Comparison of ENCODE assay signal across 20 cellular contexts in the genomic region with DNA sequence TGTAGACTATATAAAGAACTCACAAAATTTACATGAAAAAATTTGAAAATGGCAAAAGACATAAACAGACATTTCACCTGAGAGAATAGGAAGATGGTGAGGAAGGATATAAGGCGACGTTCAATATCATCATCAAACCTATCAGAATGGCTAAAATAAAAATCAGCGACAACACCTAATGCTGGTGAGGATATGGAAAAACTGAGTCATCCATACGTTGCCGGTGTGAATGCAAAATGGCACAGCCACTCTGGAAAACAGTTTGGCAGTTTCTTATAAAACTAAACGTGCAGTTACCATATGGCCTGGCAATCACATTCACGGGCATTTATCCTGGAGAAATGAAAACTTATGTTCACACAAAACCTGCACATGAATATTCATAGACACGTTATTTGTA.
DNase-seq lines count a peak whose midpoint lies in the region; ATAC-seq, FAIRE-seq and TF ChIP-seq lines count a peak whose summit lies in the region.
"Had no signal": no experiment of that assay in that cellular context is flagged by ENCODE, and none has a peak within 500 bp of the region (broad histone marks: within the 10 kb centered on the region; RNA-seq: fewer than 3 reads in every experiment).

No MANE protein-coding gene starts in this region.

- no TSS peak for BruUV-seq in K562 (replicated peaks; lab: Mats Ljungman, UMichigan)

- CTCF ChIA-PET in K562 (lab: Yijun Ruan, JAX; ENCODE audit: low intra/inter-chr PET ratio), result no interaction called here

- H3K36me3 ChIP-seq in K562 (ENCODE audit: control insufficient read depth, insufficient read depth, low read length) (peaks cover 17% of the 10 kb centered on the region), neutrophil (peaks cover 9% of the 10 kb centered on the region), skeletal muscle tissue (ENCODE audit: control insufficient read depth in 3 of 3, insufficient read depth in 3 of 3, low read length in 3 of 3) (no peaks in the 10 kb centered on the region), BE2C (no peaks in the 10 kb centered on the region), colonic mucosa (no peaks in the 10 kb centered on the region)
- H3K36me3 ChIP-seq: BLaER1 had no signal

- no peak for ATAC-seq in K562
- ATAC-seq: CD8-positive, alpha-beta T cell; GM23338; HCT116 had no signal

- no peak for TF ChIP-seq RAD21 in K562 (CRISPR knock-in tag; conservative IDR thresholded peaks at IDR 0.05 in 1 of 2, IDR thresholded peaks at IDR 0.05 in 1 of 2)

- FAIRE-seq in K562 (lab: Jason Lieb, UNC), result no peak
- FAIRE-seq: GM12891, GM18507 had no signal

- TF ChIP-seq CTCF in K562 (IDR thresholded peaks at IDR 0.05 in 2 of 3, conservative IDR thresholded peaks at IDR 0.05 in 1 of 3; ENCODE audit: insufficient read depth in 2 of 3, low read depth in 1 of 3, low read length in 3 of 3) (no peak), neutrophil (IDR thresholded peaks at IDR 0.05) (no peak), BE2C (IDR thresholded peaks at IDR 0.05; ENCODE audit: low read depth, low read length) (no peak), colonic mucosa (IDR thresholded peaks at IDR 0.05) (no peak)

- DNase-seq in DMS 273 treated with DMSO at 0.1 percent for 48 hours (lab: John Stamatoyannopoulos, UW) (peak; percentile 72), K562 (ENCODE audit: extremely low read depth in 1 of 4, low spot score in 3 of 4) (no peak), BE2C (no peak), colonic mucosa (no peak)
- no peak for DNase-seq in activated CD4-positive, CD25-positive, alpha-beta regulatory T cell treated with anti-CD3 and anti-CD28 coated beads, Interleukin-2, amount 50 U/mL, for 72 hours
- DNase-seq: Caco-2; CD4-positive, CD25-positive, alpha-beta regulatory T cell; CD8-positive, alpha-beta T cell; DMS53; DMS79 treated with DMSO at 0.1 percent for 48 hours; GF-D8; H9 had no signal

- H3K9me3 ChIP-seq in K562 (replicated peaks; ENCODE audit: control insufficient read depth, insufficient read depth, low read depth, low read length) (peaks cover 12% of the 10 kb centered on the region; the same call in 1 of the 2 replicates), neutrophil (no peaks in the 10 kb centered on the region), skeletal muscle tissue (ENCODE audit: control insufficient read depth in 3 of 3, low read length in 3 of 3) (no peaks in the 10 kb centered on the region), BE2C (no peaks in the 10 kb centered on the region), colonic mucosa (no peaks in the 10 kb centered on the region)
- H3K9me3 ChIP-seq: Caco-2 had no signal

- H3K27ac ChIP-seq in K562 (ENCODE audit: extremely low read depth, low read depth, low read length) (0 out of 3 replicates have a peak overlapping the region, but pooled peaks have one; percentile 0), neutrophil (peak overlapping the region; percentile 95), skeletal muscle tissue (ENCODE audit: low read depth, low read length) (peak overlapping the region; percentile 79), colonic mucosa (no peak overlapping the region)
- H3K27ac ChIP-seq: BLaER1, C4-2B had no signal

- intact Hi-C loops in K562 (cut with micrococcal nuclease), result no loop called here
- intact Hi-C loops in colonic mucosa (cut with DNase I), result no loop called here

- H3K4me2 ChIP-seq in K562 (ENCODE audit: insufficient read depth, low read length), result no peak overlapping the region
- H3K4me2 ChIP-seq: BLaER1, GM23338 had no signal

- H4K20me1 ChIP-seq in K562 (replicated peaks; ENCODE audit: control insufficient read depth, insufficient read depth, low read length), result no peaks in the 10 kb centered on the region
- H4K20me1 ChIP-seq: BLaER1 had no signal

- in situ Hi-C loops in K562 (cut with MboI), result no loop called here

- H3K9me1 ChIP-seq in K562 (ENCODE audit: control insufficient read depth, insufficient read depth, low read length), result no peaks in the 10 kb centered on the region

- peaks cover 26 to 48% of the 10 kb centered on the region in 2 experiments for H3K4me1 ChIP-seq in K562 (replicated peaks in 1 of 2; ENCODE audit: control insufficient read depth in 2 of 2, insufficient read depth in 2 of 2, low read length in 2 of 2)
- peaks cover 60 to 67% of the 10 kb centered on the region in 2 experiments for H3K4me1 ChIP-seq in neutrophil (ENCODE audit: control insufficient read depth in 1 of 2, insufficient read depth in 1 of 2, low read depth in 1 of 2, low read length in 1 of 2)
- H3K4me1 ChIP-seq in skeletal muscle tissue (ENCODE audit: control insufficient read depth in 3 of 3, insufficient read depth in 3 of 3, low read length in 3 of 3), result peaks cover 32 to 37% (median 36%) of the 10 kb centered on the region in 3 donors
- H3K4me1 ChIP-seq in BE2C, result no peaks in the 10 kb centered on the region
- peaks cover 7% of the 10 kb centered on the region for H3K4me1 ChIP-seq in colonic mucosa
- H3K4me1 ChIP-seq: BLaER1 had no signal

- POLR2A ChIA-PET in K562 (lab: Yijun Ruan, JAX), result interaction anchor here (1.0 to 1.5 kb wide), 3 partner anchors 8 to 16 kb away, joined by 3 to 5 read pairs (median 4); no protein-coding TSS in a partner anchor

- no peaks in the 10 kb centered on the region for H3K27me3 ChIP-seq in K562 (ENCODE audit: control insufficient read depth in 2 of 2, insufficient read depth in 2 of 2, low read length in 2 of 2)
- no peaks in the 10 kb centered on the region for H3K27me3 ChIP-seq in neutrophil
- no peaks in the 10 kb centered on the region for H3K27me3 ChIP-seq in skeletal muscle tissue (ENCODE audit: control insufficient read depth in 3 of 3, insufficient read depth in 3 of 3, low read length in 3 of 3)
- H3K27me3 ChIP-seq in BE2C, result no peaks in the 10 kb centered on the region
- no peaks in the 10 kb centered on the region for H3K27me3 ChIP-seq in colonic mucosa
- H3K27me3 ChIP-seq: BLaER1 had no signal

- no peak overlapping the region for H3K4me3 ChIP-seq in K562
- no peak overlapping the region for H3K4me3 ChIP-seq in neutrophil (ENCODE audit: low read depth in 1 of 2, low read length in 1 of 2)
- no peak overlapping the region for H3K4me3 ChIP-seq in skeletal muscle tissue (ENCODE audit: low read length in 3 of 3)
- no peak overlapping the region for H3K4me3 ChIP-seq in BE2C (ENCODE audit: low read depth, low read length)
- H3K4me3 ChIP-seq in colonic mucosa, result no peak overlapping the region
- H3K4me3 ChIP-seq: BLaER1, GM23338 had no signal

- no peak overlapping the region for H2AFZ ChIP-seq in K562 (ENCODE audit: low read depth, low read length)
- H2AFZ ChIP-seq: GM23338 had no signal

- no peak for TF ChIP-seq EP300 in K562 (IDR thresholded peaks at IDR 0.05; ENCODE audit: low read length)

- 57% methylated on average over 8 of the region's 8 CpGs for WGBS in K562 (ENCODE audit: insufficient coverage, low coverage, missing lambda C conversion rate)

- no peak overlapping the region for H3K9ac ChIP-seq in K562 (ENCODE audit: insufficient read depth in 1 of 2, low read depth in 2 of 2, low read length in 2 of 2)
- no peak overlapping the region for H3K9ac ChIP-seq in skeletal muscle tissue (ENCODE audit: low read depth in 1 of 3, low read length in 3 of 3)
- no peak overlapping the region for H3K9ac ChIP-seq in colonic mucosa (ENCODE audit: low read depth in 2 of 2, low read length in 2 of 2)
- H3K9ac ChIP-seq: BLaER1 had no signal

- no peaks in the 10 kb centered on the region for H3K79me2 ChIP-seq in K562 (ENCODE audit: control insufficient read depth, insufficient read depth, low read length)

- no peak for TF ChIP-seq POLR2A in K562 (conservative IDR thresholded peaks at IDR 0.05)

TF ChIP-seq in K562, 482 proteins besides CTCF, POLR2A, EP300 and RAD21 (continues in another document):
- TF ChIP-seq ZNF124 (CRISPR knock-in tag; IDR thresholded peaks at IDR 0.05) (no peak), RBM25 (IDR thresholded peaks at IDR 0.05; ENCODE audit: low read depth, low read length, severe bottlenecking) (peak; percentile 91), ELF2 (CRISPR knock-in tag; IDR thresholded peaks at IDR 0.05) (no peak), ARID1B (IDR thresholded peaks at IDR 0.05) (0 out of 2 replicates have a peak, but pooled peaks have one; percentile 18), ZNF24 (IDR thresholded peaks at IDR 0.05) (no peak), XRCC4 (IDR thresholded peaks at IDR 0.05; ENCODE audit: extremely low read depth, insufficient read depth, insufficient read length) (no peak), MED1 (CRISPR knock-in tag; IDR thresholded peaks at IDR 0.05; ENCODE audit: borderline replicate concordance) (no peak), RAD51 (IDR thresholded peaks at IDR 0.05; ENCODE audit: borderline replicate concordance, low read depth) (0 out of 2 replicates have a peak, but pooled peaks have one; percentile 4), ZNF695 (CRISPR knock-in tag; IDR thresholded peaks at IDR 0.05) (no peak)
